Comparison of ENCODE assay signal across 1 cellular context in genomic region chr4:76606662-76607265, GRCh38.
TF ChIP-seq lines count a peak whose summit lies in the region.

No MANE protein-coding gene starts in this region.

TF ChIP-seq in H1, 55 proteins besides CTCF, POLR2A, EP300 and RAD21:
- TF ChIP-seq KDM1A (IDR thresholded peaks at IDR 0.05; ENCODE audit: borderline replicate concordance, low read length), result no peak
- TF ChIP-seq SP4 (IDR thresholded peaks at IDR 0.05; ENCODE audit: low read length), result no peak
- TF ChIP-seq TAF7 (optimal IDR thresholded peaks at IDR 0.05; ENCODE audit: borderline replicate concordance, low read depth, low read length), result no peak
- TF ChIP-seq, protein P1, sequence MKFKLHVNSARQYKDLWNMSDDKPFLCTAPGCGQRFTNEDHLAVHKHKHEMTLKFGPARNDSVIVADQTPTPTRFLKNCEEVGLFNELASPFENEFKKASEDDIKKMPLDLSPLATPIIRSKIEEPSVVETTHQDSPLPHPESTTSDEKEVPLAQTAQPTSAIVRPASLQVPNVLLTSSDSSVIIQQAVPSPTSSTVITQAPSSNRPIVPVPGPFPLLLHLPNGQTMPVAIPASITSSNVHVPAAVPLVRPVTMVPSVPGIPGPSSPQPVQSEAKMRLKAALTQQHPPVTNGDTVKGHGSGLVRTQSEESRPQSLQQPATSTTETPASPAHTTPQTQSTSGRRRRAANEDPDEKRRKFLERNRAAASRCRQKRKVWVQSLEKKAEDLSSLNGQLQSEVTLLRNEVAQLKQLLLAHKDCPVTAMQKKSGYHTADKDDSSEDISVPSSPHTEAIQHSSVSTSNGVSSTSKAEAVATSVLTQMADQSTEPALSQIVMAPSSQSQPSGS (IDR thresholded peaks at IDR 0.05; ENCODE audit: low read length), result no peak
- no peak for TF ChIP-seq CREB1 (IDR thresholded peaks at IDR 0.05)
- no peak for TF ChIP-seq HDAC2 (IDR thresholded peaks at IDR 0.05; ENCODE audit: borderline replicate concordance in 1 of 2, low read depth in 2 of 2, low read length in 2 of 2)
- TF ChIP-seq POLR2AphosphoS5 (IDR thresholded peaks at IDR 0.05; ENCODE audit: low read depth, low read length), result no peak
- no peak for TF ChIP-seq CTBP2 (IDR thresholded peaks at IDR 0.05; ENCODE audit: borderline replicate concordance, insufficient read depth, insufficient read length, low read length)
- no peak for TF ChIP-seq YY1 (IDR thresholded peaks at IDR 0.05; ENCODE audit: low read depth, low read length)
- TF ChIP-seq MAFK (IDR thresholded peaks at IDR 0.05; ENCODE audit: low read depth, low read length), result no peak
- no peak for TF ChIP-seq ZNF274 (IDR thresholded peaks at IDR 0.05; ENCODE audit: borderline replicate concordance, extremely low read depth, low read length)
- no peak for TF ChIP-seq JUN (IDR thresholded peaks at IDR 0.05; ENCODE audit: low read depth, low read length)
- no peak for TF ChIP-seq SIN3A (conservative IDR thresholded peaks at IDR 0.05 in 1 of 2, IDR thresholded peaks at IDR 0.05 in 1 of 2; ENCODE audit: low read depth in 1 of 2, low read length in 2 of 2)
- TF ChIP-seq CBX5 (IDR thresholded peaks at IDR 0.05; ENCODE audit: low read depth, low read length), result no peak
